1 cellular context compared by ENCODE assay signal in genomic region chr15:45230246-45230965, GRCh38.
TF ChIP-seq lines count a peak whose summit lies in the region.

No MANE protein-coding gene starts in this region.

TF ChIP-seq in GM12878, 131 proteins besides CTCF, POLR2A, EP300 and RAD21:
- TF ChIP-seq SPI1 (IDR thresholded peaks at IDR 0.05; ENCODE audit: borderline replicate concordance, insufficient read depth, low read depth, low read length) (peak; percentile 31; the same call in 1 of the 2 replicates), MYB (IDR thresholded peaks at IDR 0.05; ENCODE audit: borderline replicate concordance, low read depth, low read length) (no peak), EED (IDR thresholded peaks at IDR 0.05; ENCODE audit: low read depth) (no peak)
TF ChIP-seq in GM12878: peak in this region for 1.
